9 cellular contexts compared by ENCODE assay signal in the genomic region with DNA sequence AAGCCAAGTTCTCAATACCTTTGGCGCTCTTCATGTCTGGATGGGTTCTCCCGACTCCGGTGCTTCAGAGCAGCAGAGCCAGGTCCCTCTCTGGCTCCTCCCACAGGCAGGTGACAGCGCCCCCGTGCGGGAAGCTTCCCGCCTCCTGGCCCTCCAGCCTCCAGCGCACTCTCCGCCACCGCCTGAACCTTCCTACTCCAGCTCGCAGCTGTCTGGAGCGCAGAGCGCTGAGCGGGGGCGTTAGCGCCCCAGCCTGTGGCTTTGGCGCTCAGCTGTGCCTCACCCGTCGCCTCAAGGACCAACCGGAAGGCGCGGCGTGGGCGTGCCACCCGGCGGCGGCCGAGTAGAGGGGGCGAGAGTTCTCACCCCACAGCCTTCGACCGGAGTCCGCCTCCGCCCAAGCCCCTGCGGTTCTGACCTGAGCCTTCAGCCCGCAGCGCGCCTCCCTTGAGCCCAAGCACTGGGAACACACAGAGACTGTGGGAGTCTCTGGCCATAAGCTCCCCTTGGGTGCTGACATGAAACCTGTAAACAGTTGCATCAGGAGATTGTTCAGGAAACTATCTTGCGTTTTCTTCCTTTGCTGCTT. TPM values are rescaled to one million over a fixed set of nuclear protein-coding genes. Genes with fewer than 3 reads are reported as not detected.
DNase-seq lines count a peak whose midpoint lies in the region; ATAC-seq, FAIRE-seq and TF ChIP-seq lines count a peak whose summit lies in the region.
"Had no signal": no experiment of that assay in that cellular context is flagged by ENCODE, and none has a peak within 500 bp of the region (broad histone marks: within the 10 kb centered on the region; RNA-seq: fewer than 3 reads in every experiment).

Gene SLCO4C1, minus strand, starts transcription at position 56 of the 589 bp plus-strand sequence. Its CDS starts 22 bp downstream, at position 34.

- no peak for TF ChIP-seq POLR2A in endothelial cell of umbilical vein (IDR thresholded peaks at IDR 0.05; ENCODE audit: low read depth, low read length)

- peak within 1 kb of the TSS; percentile 36 for H3K27ac Mint-ChIP-seq in activated CD8-positive, alpha-beta memory T cell treated with anti-CD3 and anti-CD28 coated beads, Interleukin-2, amount 10 ng/mL, durations not matched to agents 7 days and 5 days

- no peaks in the 10 kb centered on the region for H4K20me1 ChIP-seq in endothelial cell of umbilical vein (replicated peaks; ENCODE audit: control insufficient read depth, extremely low read depth, insufficient read depth, low read length)
- H4K20me1 ChIP-seq: BLaER1 treated with 17β-estradiol and CSF1 and Interleukin-3, amounts not matched to agents 10 nM and 100 nM had no signal

- no peaks in the 10 kb centered on the region for H3K9me3 Mint-ChIP-seq in activated CD8-positive, alpha-beta memory T cell treated with anti-CD3 and anti-CD28 coated beads, Interleukin-2, amount 10 ng/mL, durations not matched to agents 7 days and 5 days (ENCODE audit: low read depth)

- H3K4me1 ChIP-seq in endothelial cell of umbilical vein (ENCODE audit: control insufficient read depth, extremely low read depth, insufficient read depth, low read length), result peaks cover 8% of the 10 kb centered on the region
- peaks cover 9% of the 10 kb centered on the region for H3K4me1 ChIP-seq in mucosa of descending colon (ENCODE audit: low read depth)

- peak within 1 kb of the TSS; percentile 70 for H3K4me3 Mint-ChIP-seq in activated CD8-positive, alpha-beta memory T cell treated with anti-CD3 and anti-CD28 coated beads, Interleukin-2, amount 10 ng/mL, durations not matched to agents 7 days and 5 days

- POLR2A ChIA-PET in endothelial cell of umbilical vein (lab: Charles Lee), result no interaction called here

- H3K36me3 Mint-ChIP-seq in activated CD8-positive, alpha-beta memory T cell treated with anti-CD3 and anti-CD28 coated beads, Interleukin-2, amount 10 ng/mL, durations not matched to agents 7 days and 5 days, result no peaks in the 10 kb centered on the region

- peaks cover 21% of the 10 kb centered on the region for H3K4me1 Mint-ChIP-seq in activated CD8-positive, alpha-beta memory T cell treated with anti-CD3 and anti-CD28 coated beads, Interleukin-2, amount 10 ng/mL, durations not matched to agents 7 days and 5 days

- H3K9me3 ChIP-seq in endothelial cell of umbilical vein (replicated peaks; ENCODE audit: control insufficient read depth, insufficient read depth, low read length) (no peaks in the 10 kb centered on the region), mucosa of descending colon (no peaks in the 10 kb centered on the region)

- intact Hi-C loops in endothelial cell of umbilical vein (cut with micrococcal nuclease), result no loop called here
- intact Hi-C loops in mucosa of descending colon (cut with DNase I, micrococcal nuclease), result no loop called here

- peak within 1 kb of the TSS; percentile 76 for H3K4me2 ChIP-seq in endothelial cell of umbilical vein (ENCODE audit: insufficient read depth, low read length)

- no peak for FAIRE-seq in endothelial cell of umbilical vein (lab: Jason Lieb, UNC)

- peaks cover 15% of the 10 kb centered on the region for H3K27me3 Mint-ChIP-seq in activated CD8-positive, alpha-beta memory T cell treated with anti-CD3 and anti-CD28 coated beads, Interleukin-2, amount 10 ng/mL, durations not matched to agents 7 days and 5 days

- in situ Hi-C loops in ACHN (cut with HindIII; ENCODE audit: low pct_ligation_motif_present, low pct_unique_long_range_greater_than_20kb, low sequenced_read_pairs), result no loop called here

- CTCF ChIA-PET in activated CD8-positive, alpha-beta memory T cell treated with anti-CD3 and anti-CD28 coated beads, Interleukin-2, amount 10 ng/mL, durations not matched to agents 7 days and 5 days (lab: Charles Lee), result interaction anchor here (1.6 to 2.0 kb wide), 2 partner anchors 10 to 18 kb away, joined by 5 to 9 read pairs; no protein-coding TSS in a partner anchor
- CTCF ChIA-PET in endothelial cell of umbilical vein (lab: Charles Lee), result no interaction called here

- peaks cover 0 to 2% of the 10 kb centered on the region in 2 experiments for H3K27me3 ChIP-seq in endothelial cell of umbilical vein (ENCODE audit: control insufficient read depth in 2 of 2, insufficient read depth in 2 of 2, low read length in 2 of 2)
- H3K27me3 ChIP-seq: BLaER1 treated with 17β-estradiol and CSF1 and Interleukin-3, amounts not matched to agents 10 nM and 100 nM had no signal

- DNase-seq in ACHN, result peak; percentile 89
- DNase-seq in NCI-H510A (lab: John Stamatoyannopoulos, UW), result peak; percentile 47
- DNase-seq in activated CD8-positive, alpha-beta memory T cell treated with anti-CD3 and anti-CD28 coated beads, Interleukin-2, amount 10 ng/mL, durations not matched to agents 7 days and 5 days, result peak; percentile 77
- peak; percentile 18 for DNase-seq in endothelial cell of umbilical vein (ENCODE audit: low read depth, low spot score)
- peak; percentile 89 to 93 (median 92) for DNase-seq in mucosa of descending colon
- DNase-seq in stimulated activated CD8-positive, alpha-beta memory T cell treated with anti-CD3 and anti-CD28 coated beads, Interleukin-15, amount 100 ng/mL, for 4 hours (ENCODE audit: low read depth in 2 of 2), result peak; percentile 42 to 62

- peak; percentile 32 to 51 for TF ChIP-seq CTCF in endothelial cell of umbilical vein (IDR thresholded peaks at IDR 0.05; ENCODE audit: extremely low read depth in 1 of 2, insufficient read depth in 1 of 2, low read depth in 1 of 2, low read length in 2 of 2)
- peak; percentile 66 for TF ChIP-seq CTCF in mucosa of descending colon (IDR thresholded peaks at IDR 0.05)

- no peaks in the 10 kb centered on the region for H3K9me1 ChIP-seq in endothelial cell of umbilical vein (replicated peaks; ENCODE audit: control insufficient read depth, extremely low read depth, insufficient read depth, low read length)

- no peak within 1 kb of the TSS for H3K9ac ChIP-seq in endothelial cell of umbilical vein (replicated peaks; ENCODE audit: extremely low read depth, insufficient read depth, low read length)
- H3K9ac ChIP-seq: BLaER1 treated with 17β-estradiol and CSF1 and Interleukin-3, amounts not matched to agents 10 nM and 100 nM had no signal

- H3K79me2 ChIP-seq in endothelial cell of umbilical vein (ENCODE audit: control insufficient read depth, insufficient read depth, low read length), result no peaks in the 10 kb centered on the region

- peak within 1 kb of the TSS; percentile 18 to 22 (median 19) for H3K4me3 ChIP-seq in endothelial cell of umbilical vein (replicated peaks in 1 of 3; ENCODE audit: insufficient read depth in 1 of 3, low read depth in 1 of 3, low read length in 3 of 3)
- peak within 1 kb of the TSS; percentile 13 for H3K4me3 ChIP-seq in mucosa of descending colon
- H3K4me3 ChIP-seq: BLaER1 treated with 17β-estradiol and CSF1 and Interleukin-3, amounts not matched to agents 10 nM and 100 nM had no signal

- ATAC-seq in GM19023 (IDR thresholded peaks at IDR 0.05; ENCODE audit: unreplicated experiment) (peak; percentile 98), HG03175 (IDR thresholded peaks at IDR 0.05; ENCODE audit: unreplicated experiment) (peak; percentile 96), mucosa of descending colon (peak; percentile 99)
- peak; percentile 92 for ATAC-seq in activated CD8-positive, alpha-beta memory T cell treated with anti-CD3 and anti-CD28 coated beads, Interleukin-2, amount 10 ng/mL, durations not matched to agents 7 days and 5 days

- H3K36me3 ChIP-seq in endothelial cell of umbilical vein (ENCODE audit: control insufficient read depth in 2 of 2, extremely low read depth in 1 of 2, insufficient read depth in 2 of 2, low read length in 2 of 2), result no peaks in the 10 kb centered on the region
- H3K36me3 ChIP-seq in mucosa of descending colon (ENCODE audit: low read depth), result no peaks in the 10 kb centered on the region
- H3K36me3 ChIP-seq: BLaER1 treated with 17β-estradiol and CSF1 and Interleukin-3, amounts not matched to agents 10 nM and 100 nM had no signal

- dilution Hi-C loops in endothelial cell of umbilical vein (cut with MboI; ENCODE audit: extremely low pct_ligation_motif_present, low sequenced_read_pairs), result no loop called here

- BruUV-seq in endothelial cell of umbilical vein (replicated peaks; lab: Mats Ljungman, UMichigan), result no TSS peak

- peak within 1 kb of the TSS; percentile 92 for H2AFZ ChIP-seq in endothelial cell of umbilical vein (ENCODE audit: low read depth, low read length)

- H3K27ac ChIP-seq in endothelial cell of umbilical vein (ENCODE audit: insufficient read depth, low read depth, low read length), result no peak within 1 kb of the TSS

TF ChIP-seq in endothelial cell of umbilical vein, 7 proteins besides CTCF, POLR2A, EP300 and RAD21:
- TF ChIP-seq FOS (IDR thresholded peaks at IDR 0.05; ENCODE audit: borderline replicate concordance, insufficient read depth, low read length), result no peak
- no peak for TF ChIP-seq JUN (IDR thresholded peaks at IDR 0.05; ENCODE audit: borderline replicate concordance, insufficient read depth, insufficient read length, low read depth)
- TF ChIP-seq EZH2 (IDR thresholded peaks at IDR 0.05; ENCODE audit: borderline replicate concordance, low read depth, low read length, severe bottlenecking), result no peak
- TF ChIP-seq MAX (IDR thresholded peaks at IDR 0.05; ENCODE audit: insufficient read depth, insufficient read length), result no peak
- no peak for TF ChIP-seq MYC (IDR thresholded peaks at IDR 0.05; ENCODE audit: low read depth, low read length)
- TF ChIP-seq POLR2AphosphoS5 (IDR thresholded peaks at IDR 0.05; ENCODE audit: insufficient read depth, low read depth, low read length), result no peak
- TF ChIP-seq GATA2 (IDR thresholded peaks at IDR 0.05; ENCODE audit: insufficient read depth, insufficient read length, low read depth, low read length), result no peak
TF ChIP-seq in endothelial cell of umbilical vein: peak in this region for 0.

RNA-seq across cellular contexts. Expression of gene SLCO4C1, which starts in this region (rescaled TPM):
- under 1 TPM; 0.35 to 0.55 TPM for total RNA-seq in activated CD8-positive, alpha-beta memory T cell treated with anti-CD3 and anti-CD28 coated beads, Interleukin-2, amount 10 ng/mL, durations not matched to agents 7 days and 5 days
- total RNA-seq in endothelial cell of umbilical vein (not detected in 2 replicates), mucosa of descending colon (1 to 10 TPM; 2.5 to 3.6 (median 2.6) TPM)
- 0.03 TPM in 1 of 2 replicates, not detected in the other for polyA plus RNA-seq in endothelial cell of umbilical vein
- polyA plus RNA-seq in endothelial cell of umbilical vein (2011; cell fraction: cytosol; rRNA removed), result 0.01 TPM in 1 of 2 replicates, not detected in the other
- not detected in 2 replicates for polyA plus RNA-seq in endothelial cell of umbilical vein (2011; cell fraction: nucleus; rRNA removed)
- not detected in 2 replicates for polyA plus RNA-seq in endothelial cell of umbilical vein (2012)
- polyA minus RNA-seq in endothelial cell of umbilical vein, result not detected in 2 replicates
- polyA minus RNA-seq in endothelial cell of umbilical vein (2011; cell fraction: cytosol; rRNA and poly(A)+ RNA removed), result not detected
- polyA minus RNA-seq in endothelial cell of umbilical vein (2011; cell fraction: nucleus; rRNA and poly(A)+ RNA removed), result not detected in 2 replicates

Comparison
In these comparisons a context has a peak if more than half of its experiments do, and no peak if none do; other contexts are left out.
1. Peak in DNase-seq and ATAC-seq in activated CD8-positive, alpha-beta memory T cell treated with anti-CD3 and anti-CD28 coated beads, Interleukin-2, amount 10 ng/mL, durations not matched to agents 7 days and 5 days; RNA of the gene not detected or under 1 TPM.
2. Peak in DNase-seq, H3K4me3 ChIP-seq and H3K4me2 ChIP-seq in endothelial cell of umbilical vein; RNA of the gene not detected or under 1 TPM.
3. DNase-seq: peak in every context shown above with its lines; median percentile 92 in mucosa of descending colon; 89 in ACHN; 77 in activated CD8-positive, alpha-beta memory T cell treated with anti-CD3 and anti-CD28 coated beads, Interleukin-2, amount 10 ng/mL, durations not matched to agents 7 days and 5 days; 52 in stimulated activated CD8-positive, alpha-beta memory T cell treated with anti-CD3 and anti-CD28 coated beads, Interleukin-15, amount 100 ng/mL, for 4 hours; 47 in NCI-H510A; 18 in endothelial cell of umbilical vein.